10 cellular contexts compared by ENCODE assay signal in genomic region chr11:22337571-22338464, GRCh38. TPM values are rescaled to one million over a fixed set of nuclear protein-coding genes. Genes with fewer than 3 reads are reported as not detected.
DNase-seq lines count a peak whose midpoint lies in the region; FAIRE-seq and TF ChIP-seq lines count a peak whose summit lies in the region.
"Had no signal": no experiment of that assay in that cellular context is flagged by ENCODE, and none has a peak within 500 bp of the region (broad histone marks: within the 10 kb centered on the region; RNA-seq: fewer than 3 reads in every experiment).

Gene SLC17A6, plus strand, starts transcription at chr11:22338381. Its CDS starts 153 bp downstream, at chr11:22338534.

- DNase-seq in NOMO-1 (lab: John Stamatoyannopoulos, UW; ENCODE audit: unreplicated experiment in 2 of 2) (peak; percentile 19 to 35), NOMO-1 treated with dmso at 0.1 percent for 144 hours (lab: John Stamatoyannopoulos, UW; ENCODE audit: unreplicated experiment) (no peak), MV-4-11 (lab: John Stamatoyannopoulos, UW) (peak; percentile 28), astrocyte (ENCODE audit: low read depth) (peak; percentile 16), immature natural killer cell (no peak), nucleus accumbens (lab: John Stamatoyannopoulos, UW) (no peak), prostate gland (ENCODE audit: low spot score) (no peak)

- no peak within 1 kb of the TSS for H3K4me2 ChIP-seq in astrocyte (ENCODE audit: low read length)
- H3K4me2 ChIP-seq: BLaER1 treated with 17β-estradiol and CSF1 and Interleukin-3, amounts not matched to agents 10 nM and 100 nM had no signal

- no peak within 1 kb of the TSS for H3K4me3 Mint-ChIP-seq in astrocyte (ENCODE audit: unreplicated experiment)
- peak within 1 kb of the TSS; percentile 8 to 62 (median 51) for H3K4me3 Mint-ChIP-seq in nephron
- H3K4me3 Mint-ChIP-seq in immature natural killer cell: no peak within 1 kb of the TSS
- H3K4me3 Mint-ChIP-seq: mesothelial cell of epicardium had no signal

- no peak within 1 kb of the TSS for H2AFZ ChIP-seq in astrocyte (ENCODE audit: low read depth, low read length)

- H3K4me3 ChIP-seq in astrocyte (ENCODE audit: insufficient read depth, low read depth, low read length): no peak within 1 kb of the TSS
- no peak within 1 kb of the TSS for H3K4me3 ChIP-seq in prostate gland
- H3K4me3 ChIP-seq: BLaER1 treated with 17β-estradiol and CSF1 and Interleukin-3, amounts not matched to agents 10 nM and 100 nM had no signal

- H3K27me3 ChIP-seq in astrocyte (ENCODE audit: insufficient read depth, low read length) (peaks cover 53% of the 10 kb centered on the region), prostate gland (replicated peaks; ENCODE audit: insufficient read depth) (peaks cover 22% of the 10 kb centered on the region)

- H3K9ac ChIP-seq in astrocyte (ENCODE audit: low read length): no peak within 1 kb of the TSS
- H3K9ac ChIP-seq: BLaER1 treated with 17β-estradiol and CSF1 and Interleukin-3, amounts not matched to agents 10 nM and 100 nM had no signal

- H3K9me3 ChIP-seq in astrocyte (ENCODE audit: insufficient read depth, low read depth, low read length) (no peaks in the 10 kb centered on the region), prostate gland (no peaks in the 10 kb centered on the region)

- H3K27ac Mint-ChIP-seq in astrocyte (ENCODE audit: unreplicated experiment): no peak within 1 kb of the TSS
- H3K27ac Mint-ChIP-seq in nephron: no peak within 1 kb of the TSS
- no peak within 1 kb of the TSS for H3K27ac Mint-ChIP-seq in immature natural killer cell
- H3K27ac Mint-ChIP-seq: mesothelial cell of epicardium had no signal

- H3K36me3 ChIP-seq in astrocyte (ENCODE audit: insufficient read depth, low read length): no peaks in the 10 kb centered on the region
- H3K36me3 ChIP-seq in prostate gland: no peaks in the 10 kb centered on the region
- H3K36me3 ChIP-seq: BLaER1 treated with 17β-estradiol and CSF1 and Interleukin-3, amounts not matched to agents 10 nM and 100 nM had no signal

- WGBS in prostate gland: 3% methylated on average over 26 of the region's 26 CpGs

- H4K20me1 ChIP-seq in astrocyte (ENCODE audit: insufficient read depth, low read length): no peaks in the 10 kb centered on the region

- FAIRE-seq in astrocyte (lab: Jason Lieb, UNC): no peak

- H3K4me1 ChIP-seq in astrocyte (ENCODE audit: insufficient read depth, low read length) (no peaks in the 10 kb centered on the region), prostate gland (replicated peaks) (no peaks in the 10 kb centered on the region)
- H3K4me1 ChIP-seq: BLaER1 treated with 17β-estradiol and CSF1 and Interleukin-3, amounts not matched to agents 10 nM and 100 nM had no signal

- H3K4me1 Mint-ChIP-seq in astrocyte (ENCODE audit: low read depth, unreplicated experiment) (no peaks in the 10 kb centered on the region), nephron (no peaks in the 10 kb centered on the region), immature natural killer cell (no peaks in the 10 kb centered on the region)
- H3K4me1 Mint-ChIP-seq: mesothelial cell of epicardium had no signal

- H3K36me3 Mint-ChIP-seq in astrocyte (ENCODE audit: low read depth, unreplicated experiment) (no peaks in the 10 kb centered on the region), nephron (ENCODE audit: low read depth) (no peaks in the 10 kb centered on the region), immature natural killer cell (peaks cover 0 to 8% (median 3%) of the 10 kb centered on the region in 3 donors)
- H3K36me3 Mint-ChIP-seq: mesothelial cell of epicardium had no signal

- TF ChIP-seq POLR2A in prostate gland (IDR thresholded peaks at IDR 0.05): no peak

- no peak within 1 kb of the TSS for H3K27ac ChIP-seq in astrocyte (ENCODE audit: low read depth, low read length)
- no peak within 1 kb of the TSS for H3K27ac ChIP-seq in prostate gland
- H3K27ac ChIP-seq: BLaER1 treated with 17β-estradiol and CSF1 and Interleukin-3, amounts not matched to agents 10 nM and 100 nM had no signal

- intact Hi-C loops in prostate gland (cut with DNase I): no loop called here

- peaks cover 54% of the 10 kb centered on the region for H3K27me3 Mint-ChIP-seq in astrocyte (ENCODE audit: low read depth, unreplicated experiment)
- peaks cover 64% of the 10 kb centered on the region for H3K27me3 Mint-ChIP-seq in nephron (ENCODE audit: low read depth)
- H3K27me3 Mint-ChIP-seq in immature natural killer cell (ENCODE audit: low read depth in 3 of 3): peaks cover 26 to 38% (median 26%) of the 10 kb centered on the region in 3 donors

- H3K9me3 Mint-ChIP-seq in astrocyte (ENCODE audit: unreplicated experiment) (peaks cover 6% of the 10 kb centered on the region), nephron (peaks cover 3% of the 10 kb centered on the region), immature natural killer cell (peaks cover 0 to 22% (median 4%) of the 10 kb centered on the region in 6 donors)
- H3K9me3 Mint-ChIP-seq: mesothelial cell of epicardium had no signal

- TF ChIP-seq CTCF in astrocyte (IDR thresholded peaks at IDR 0.05; ENCODE audit: insufficient read depth, low read depth, low read length) (no peak), nephron (IDR thresholded peaks at IDR 0.05; ENCODE audit: unreplicated experiment in 3 of 3) (no peak), prostate gland (IDR thresholded peaks at IDR 0.05) (no peak)

- no peaks in the 10 kb centered on the region for H3K79me2 ChIP-seq in astrocyte (ENCODE audit: insufficient read depth, low read length)

RNA-seq across cellular contexts. Expression of gene SLC17A6, which starts in this region (rescaled TPM):
- total RNA-seq in astrocyte (not detected in 2 replicates), prostate gland (not detected)
- not detected for polyA plus RNA-seq in immature natural killer cell
- total RNA-seq: mesothelial cell of epicardium had no signal

Comparison
In these comparisons a context has a peak if more than half of its experiments do, and no peak if none do; other contexts are left out.
1. DNase-seq: peak in NOMO-1 (2 of 2) and MV-4-11 (single experiment); none in NOMO-1 treated with dmso at 0.1 percent for 144 hours (single experiment), immature natural killer cell (0 of 3), nucleus accumbens (0 of 56) and prostate gland (single experiment).
2. Peak in DNase-seq in astrocyte; RNA of the gene not detected or under 1 TPM.
3. H3K4me3 Mint-ChIP-seq: peak in nephron (3 of 3); none in astrocyte (single experiment) and immature natural killer cell (0 of 5).